In the genomic region with DNA sequence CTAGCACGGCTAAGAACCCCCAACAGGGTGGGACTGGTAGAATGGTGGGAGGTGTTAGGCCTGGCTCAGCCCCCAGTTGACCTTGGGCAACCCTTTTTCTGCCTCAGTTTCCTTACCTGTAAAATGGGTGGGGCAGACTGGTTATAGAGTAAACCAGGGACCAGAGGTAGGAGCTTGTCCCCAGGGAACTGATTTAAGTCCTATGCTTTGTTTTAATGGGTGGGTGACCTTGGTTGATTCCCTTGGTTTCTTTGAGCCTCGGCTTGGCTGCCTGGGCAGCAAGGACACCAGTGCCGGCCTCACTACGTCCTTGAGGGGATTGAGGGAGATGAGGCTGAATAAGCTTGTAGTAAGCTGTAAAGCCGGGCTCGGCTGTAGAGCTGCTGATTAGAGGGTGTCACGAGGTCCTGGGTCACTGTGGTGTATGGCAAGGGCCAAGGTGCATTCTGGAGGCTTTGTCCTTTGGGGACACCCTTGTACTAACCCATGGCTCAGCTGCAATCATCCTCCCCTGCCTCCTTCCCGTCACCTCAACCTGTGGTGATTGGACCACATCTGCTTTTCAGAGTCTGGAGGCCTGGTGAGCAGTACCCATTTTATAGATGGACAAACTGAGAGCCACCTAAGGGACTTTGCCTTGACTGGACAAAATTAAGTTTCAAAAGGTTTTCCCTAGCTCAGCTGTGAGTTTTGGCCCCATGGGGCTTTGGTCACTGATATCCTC, we compare ENCODE assay signal across 1 cellular context.
A peak's percentile ranks its signal among the peaks of the same experiment; 100 is the strongest.
TF ChIP-seq lines count a peak whose summit lies in the region.

No MANE protein-coding gene starts in this region.

TF ChIP-seq in K562, 482 proteins besides CTCF, POLR2A, EP300 and RAD21 (continued from another document and continues in another):
- TF ChIP-seq HMGN3 (IDR thresholded peaks at IDR 0.05; ENCODE audit: borderline replicate concordance, extremely low read depth, insufficient read length, low read depth, low read length) (no peak), SMAD1 (IDR thresholded peaks at IDR 0.05; ENCODE audit: low read depth, low read length, partially characterized antibody) (no peak), NONO (IDR thresholded peaks at IDR 0.05; ENCODE audit: low read depth in 2 of 2, low read length in 1 of 2) (no peak), ARID1B (IDR thresholded peaks at IDR 0.05) (no peak), JUNB (CRISPR knock-in tag; conservative IDR thresholded peaks at IDR 0.05) (no peak), TEAD1 (CRISPR knock-in tag; IDR thresholded peaks at IDR 0.05) (peak in 1 of 2 experiments; percentile 26; a peak in 1 of 4 replicates), E2F3 (CRISPR knock-in tag; IDR thresholded peaks at IDR 0.05) (no peak), ZNF41 (CRISPR knock-in tag; conservative IDR thresholded peaks at IDR 0.05) (no peak), MCM5 (IDR thresholded peaks at IDR 0.05; ENCODE audit: low read depth) (no peak), TBP (optimal IDR thresholded peaks at IDR 0.05; ENCODE audit: low read depth, low read length) (no peak), KLF1 (tag; IDR thresholded peaks at IDR 0.05) (no peak), RBM39 (optimal IDR thresholded peaks at IDR 0.05; ENCODE audit: low read depth, low read length) (no peak), ZNF830 (CRISPR knock-in tag; IDR thresholded peaks at IDR 0.05) (no peak), CCAR2 (IDR thresholded peaks at IDR 0.05; ENCODE audit: low read depth, low read length) (no peak), BRD4 (IDR thresholded peaks at IDR 0.05) (no peak; the same call in 1 of the 2 replicates), SUPT5H (IDR thresholded peaks at IDR 0.05) (no peak), NR1H2 (CRISPR knock-in tag; IDR thresholded peaks at IDR 0.05) (no peak), ZNF551 (CRISPR knock-in tag; IDR thresholded peaks at IDR 0.05) (no peak), ZNF282 (CRISPR knock-in tag; IDR thresholded peaks at IDR 0.05) (no peak), HOXB6 (CRISPR knock-in tag; IDR thresholded peaks at IDR 0.05; ENCODE audit: borderline replicate concordance) (no peak), ZNF124 (CRISPR knock-in tag; IDR thresholded peaks at IDR 0.05) (no peak), TCF7L2 (IDR thresholded peaks at IDR 0.05; ENCODE audit: low read depth, low read length) (no peak), RFX5 (IDR thresholded peaks at IDR 0.05; ENCODE audit: low read depth, low read length) (no peak), ZNF583 (CRISPR knock-in tag; IDR thresholded peaks at IDR 0.05) (no peak), MAFK (IDR thresholded peaks at IDR 0.05; ENCODE audit: low read length) (no peak; the same call in 1 of the 2 replicates), RBFOX2 (IDR thresholded peaks at IDR 0.05; ENCODE audit: low read depth, low read length) (0 out of 2 replicates have a peak, but pooled peaks have one; percentile 37), NFIX (CRISPR knock-in tag; IDR thresholded peaks at IDR 0.05; ENCODE audit: low read depth) (no peak)
- TF ChIP-seq, protein P1, sequence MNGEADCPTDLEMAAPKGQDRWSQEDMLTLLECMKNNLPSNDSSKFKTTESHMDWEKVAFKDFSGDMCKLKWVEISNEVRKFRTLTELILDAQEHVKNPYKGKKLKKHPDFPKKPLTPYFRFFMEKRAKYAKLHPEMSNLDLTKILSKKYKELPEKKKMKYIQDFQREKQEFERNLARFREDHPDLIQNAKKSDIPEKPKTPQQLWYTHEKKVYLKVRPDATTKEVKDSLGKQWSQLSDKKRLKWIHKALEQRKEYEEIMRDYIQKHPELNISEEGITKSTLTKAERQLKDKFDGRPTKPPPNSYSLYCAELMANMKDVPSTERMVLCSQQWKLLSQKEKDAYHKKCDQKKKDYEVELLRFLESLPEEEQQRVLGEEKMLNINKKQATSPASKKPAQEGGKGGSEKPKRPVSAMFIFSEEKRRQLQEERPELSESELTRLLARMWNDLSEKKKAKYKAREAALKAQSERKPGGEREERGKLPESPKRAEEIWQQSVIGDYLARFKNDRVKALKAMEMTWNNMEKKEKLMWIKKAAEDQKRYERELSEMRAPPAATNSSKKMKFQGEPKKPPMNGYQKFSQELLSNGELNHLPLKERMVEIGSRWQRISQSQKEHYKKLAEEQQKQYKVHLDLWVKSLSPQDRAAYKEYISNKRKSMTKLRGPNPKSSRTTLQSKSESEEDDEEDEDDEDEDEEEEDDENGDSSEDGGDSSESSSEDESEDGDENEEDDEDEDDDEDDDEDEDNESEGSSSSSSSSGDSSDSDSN (IDR thresholded peaks at IDR 0.05; ENCODE audit: borderline replicate concordance in 1 of 2, low read depth in 2 of 2, low read length in 2 of 2), result no peak
- TF ChIP-seq, protein P2, sequence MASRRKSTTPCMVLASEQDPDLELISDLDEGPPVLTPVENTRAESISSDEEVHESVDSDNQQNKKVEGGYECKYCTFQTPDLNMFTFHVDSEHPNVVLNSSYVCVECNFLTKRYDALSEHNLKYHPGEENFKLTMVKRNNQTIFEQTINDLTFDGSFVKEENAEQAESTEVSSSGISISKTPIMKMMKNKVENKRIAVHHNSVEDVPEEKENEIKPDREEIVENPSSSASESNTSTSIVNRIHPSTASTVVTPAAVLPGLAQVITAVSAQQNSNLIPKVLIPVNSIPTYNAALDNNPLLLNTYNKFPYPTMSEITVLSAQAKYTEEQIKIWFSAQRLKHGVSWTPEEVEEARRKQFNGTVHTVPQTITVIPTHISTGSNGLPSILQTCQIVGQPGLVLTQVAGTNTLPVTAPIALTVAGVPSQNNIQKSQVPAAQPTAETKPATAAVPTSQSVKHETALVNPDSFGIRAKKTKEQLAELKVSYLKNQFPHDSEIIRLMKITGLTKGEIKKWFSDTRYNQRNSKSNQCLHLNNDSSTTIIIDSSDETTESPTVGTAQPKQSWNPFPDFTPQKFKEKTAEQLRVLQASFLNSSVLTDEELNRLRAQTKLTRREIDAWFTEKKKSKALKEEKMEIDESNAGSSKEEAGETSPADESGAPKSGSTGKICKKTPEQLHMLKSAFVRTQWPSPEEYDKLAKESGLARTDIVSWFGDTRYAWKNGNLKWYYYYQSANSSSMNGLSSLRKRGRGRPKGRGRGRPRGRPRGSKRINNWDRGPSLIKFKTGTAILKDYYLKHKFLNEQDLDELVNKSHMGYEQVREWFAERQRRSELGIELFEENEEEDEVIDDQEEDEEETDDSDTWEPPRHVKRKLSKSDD (conservative IDR thresholded peaks at IDR 0.05; ENCODE audit: low read length), result no peak
- TF ChIP-seq, protein P3, sequence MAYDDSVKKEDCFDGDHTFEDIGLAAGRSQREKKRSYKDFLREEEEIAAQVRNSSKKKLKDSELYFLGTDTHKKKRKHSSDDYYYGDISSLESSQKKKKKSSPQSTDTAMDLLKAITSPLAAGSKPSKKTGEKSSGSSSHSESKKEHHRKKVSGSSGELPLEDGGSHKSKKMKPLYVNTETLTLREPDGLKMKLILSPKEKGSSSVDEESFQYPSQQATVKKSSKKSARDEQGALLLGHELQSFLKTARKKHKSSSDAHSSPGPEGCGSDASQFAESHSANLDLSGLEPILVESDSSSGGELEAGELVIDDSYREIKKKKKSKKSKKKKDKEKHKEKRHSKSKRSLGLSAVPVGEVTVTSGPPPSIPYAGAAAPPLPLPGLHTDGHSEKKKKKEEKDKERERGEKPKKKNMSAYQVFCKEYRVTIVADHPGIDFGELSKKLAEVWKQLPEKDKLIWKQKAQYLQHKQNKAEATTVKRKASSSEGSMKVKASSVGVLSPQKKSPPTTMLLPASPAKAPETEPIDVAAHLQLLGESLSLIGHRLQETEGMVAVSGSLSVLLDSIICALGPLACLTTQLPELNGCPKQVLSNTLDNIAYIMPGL (CRISPR knock-in tag; IDR thresholded peaks at IDR 0.05), result no peak
- TF ChIP-seq, protein P4, sequence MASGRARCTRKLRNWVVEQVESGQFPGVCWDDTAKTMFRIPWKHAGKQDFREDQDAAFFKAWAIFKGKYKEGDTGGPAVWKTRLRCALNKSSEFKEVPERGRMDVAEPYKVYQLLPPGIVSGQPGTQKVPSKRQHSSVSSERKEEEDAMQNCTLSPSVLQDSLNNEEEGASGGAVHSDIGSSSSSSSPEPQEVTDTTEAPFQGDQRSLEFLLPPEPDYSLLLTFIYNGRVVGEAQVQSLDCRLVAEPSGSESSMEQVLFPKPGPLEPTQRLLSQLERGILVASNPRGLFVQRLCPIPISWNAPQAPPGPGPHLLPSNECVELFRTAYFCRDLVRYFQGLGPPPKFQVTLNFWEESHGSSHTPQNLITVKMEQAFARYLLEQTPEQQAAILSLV (tag; IDR thresholded peaks at IDR 0.05), result 0 out of 2 replicates have a peak, but pooled peaks have one; percentile 26
- TF ChIP-seq, protein P5, sequence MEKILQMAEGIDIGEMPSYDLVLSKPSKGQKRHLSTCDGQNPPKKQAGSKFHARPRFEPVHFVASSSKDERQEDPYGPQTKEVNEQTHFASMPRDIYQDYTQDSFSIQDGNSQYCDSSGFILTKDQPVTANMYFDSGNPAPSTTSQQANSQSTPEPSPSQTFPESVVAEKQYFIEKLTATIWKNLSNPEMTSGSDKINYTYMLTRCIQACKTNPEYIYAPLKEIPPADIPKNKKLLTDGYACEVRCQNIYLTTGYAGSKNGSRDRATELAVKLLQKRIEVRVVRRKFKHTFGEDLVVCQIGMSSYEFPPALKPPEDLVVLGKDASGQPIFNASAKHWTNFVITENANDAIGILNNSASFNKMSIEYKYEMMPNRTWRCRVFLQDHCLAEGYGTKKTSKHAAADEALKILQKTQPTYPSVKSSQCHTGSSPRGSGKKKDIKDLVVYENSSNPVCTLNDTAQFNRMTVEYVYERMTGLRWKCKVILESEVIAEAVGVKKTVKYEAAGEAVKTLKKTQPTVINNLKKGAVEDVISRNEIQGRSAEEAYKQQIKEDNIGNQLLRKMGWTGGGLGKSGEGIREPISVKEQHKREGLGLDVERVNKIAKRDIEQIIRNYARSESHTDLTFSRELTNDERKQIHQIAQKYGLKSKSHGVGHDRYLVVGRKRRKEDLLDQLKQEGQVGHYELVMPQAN (IDR thresholded peaks at IDR 0.05; ENCODE audit: borderline replicate concordance), result no peak
- TF ChIP-seq, protein P6, sequence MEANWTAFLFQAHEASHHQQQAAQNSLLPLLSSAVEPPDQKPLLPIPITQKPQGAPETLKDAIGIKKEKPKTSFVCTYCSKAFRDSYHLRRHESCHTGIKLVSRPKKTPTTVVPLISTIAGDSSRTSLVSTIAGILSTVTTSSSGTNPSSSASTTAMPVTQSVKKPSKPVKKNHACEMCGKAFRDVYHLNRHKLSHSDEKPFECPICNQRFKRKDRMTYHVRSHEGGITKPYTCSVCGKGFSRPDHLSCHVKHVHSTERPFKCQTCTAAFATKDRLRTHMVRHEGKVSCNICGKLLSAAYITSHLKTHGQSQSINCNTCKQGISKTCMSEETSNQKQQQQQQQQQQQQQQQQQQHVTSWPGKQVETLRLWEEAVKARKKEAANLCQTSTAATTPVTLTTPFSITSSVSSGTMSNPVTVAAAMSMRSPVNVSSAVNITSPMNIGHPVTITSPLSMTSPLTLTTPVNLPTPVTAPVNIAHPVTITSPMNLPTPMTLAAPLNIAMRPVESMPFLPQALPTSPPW (CRISPR knock-in tag; IDR thresholded peaks at IDR 0.05), result no peak
- TF ChIP-seq, protein P7, sequence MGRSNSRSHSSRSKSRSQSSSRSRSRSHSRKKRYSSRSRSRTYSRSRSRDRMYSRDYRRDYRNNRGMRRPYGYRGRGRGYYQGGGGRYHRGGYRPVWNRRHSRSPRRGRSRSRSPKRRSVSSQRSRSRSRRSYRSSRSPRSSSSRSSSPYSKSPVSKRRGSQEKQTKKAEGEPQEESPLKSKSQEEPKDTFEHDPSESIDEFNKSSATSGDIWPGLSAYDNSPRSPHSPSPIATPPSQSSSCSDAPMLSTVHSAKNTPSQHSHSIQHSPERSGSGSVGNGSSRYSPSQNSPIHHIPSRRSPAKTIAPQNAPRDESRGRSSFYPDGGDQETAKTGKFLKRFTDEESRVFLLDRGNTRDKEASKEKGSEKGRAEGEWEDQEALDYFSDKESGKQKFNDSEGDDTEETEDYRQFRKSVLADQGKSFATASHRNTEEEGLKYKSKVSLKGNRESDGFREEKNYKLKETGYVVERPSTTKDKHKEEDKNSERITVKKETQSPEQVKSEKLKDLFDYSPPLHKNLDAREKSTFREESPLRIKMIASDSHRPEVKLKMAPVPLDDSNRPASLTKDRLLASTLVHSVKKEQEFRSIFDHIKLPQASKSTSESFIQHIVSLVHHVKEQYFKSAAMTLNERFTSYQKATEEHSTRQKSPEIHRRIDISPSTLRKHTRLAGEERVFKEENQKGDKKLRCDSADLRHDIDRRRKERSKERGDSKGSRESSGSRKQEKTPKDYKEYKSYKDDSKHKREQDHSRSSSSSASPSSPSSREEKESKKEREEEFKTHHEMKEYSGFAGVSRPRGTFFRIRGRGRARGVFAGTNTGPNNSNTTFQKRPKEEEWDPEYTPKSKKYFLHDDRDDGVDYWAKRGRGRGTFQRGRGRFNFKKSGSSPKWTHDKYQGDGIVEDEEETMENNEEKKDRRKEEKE (IDR thresholded peaks at IDR 0.05; ENCODE audit: borderline replicate concordance in 1 of 2, control insufficient read depth in 1 of 2, low read depth in 2 of 2, low read length in 1 of 2), result no peak
- TF ChIP-seq, protein P8, sequence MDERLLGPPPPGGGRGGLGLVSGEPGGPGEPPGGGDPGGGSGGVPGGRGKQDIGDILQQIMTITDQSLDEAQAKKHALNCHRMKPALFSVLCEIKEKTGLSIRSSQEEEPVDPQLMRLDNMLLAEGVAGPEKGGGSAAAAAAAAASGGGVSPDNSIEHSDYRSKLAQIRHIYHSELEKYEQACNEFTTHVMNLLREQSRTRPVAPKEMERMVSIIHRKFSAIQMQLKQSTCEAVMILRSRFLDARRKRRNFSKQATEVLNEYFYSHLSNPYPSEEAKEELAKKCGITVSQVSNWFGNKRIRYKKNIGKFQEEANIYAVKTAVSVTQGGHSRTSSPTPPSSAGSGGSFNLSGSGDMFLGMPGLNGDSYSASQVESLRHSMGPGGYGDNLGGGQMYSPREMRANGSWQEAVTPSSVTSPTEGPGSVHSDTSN (CRISPR knock-in tag; IDR thresholded peaks at IDR 0.05; ENCODE audit: low read depth), result no peak
- TF ChIP-seq, protein P8 (tag; conservative IDR thresholded peaks at IDR 0.05; ENCODE audit: low read depth), result no peak
- TF ChIP-seq, protein P9, sequence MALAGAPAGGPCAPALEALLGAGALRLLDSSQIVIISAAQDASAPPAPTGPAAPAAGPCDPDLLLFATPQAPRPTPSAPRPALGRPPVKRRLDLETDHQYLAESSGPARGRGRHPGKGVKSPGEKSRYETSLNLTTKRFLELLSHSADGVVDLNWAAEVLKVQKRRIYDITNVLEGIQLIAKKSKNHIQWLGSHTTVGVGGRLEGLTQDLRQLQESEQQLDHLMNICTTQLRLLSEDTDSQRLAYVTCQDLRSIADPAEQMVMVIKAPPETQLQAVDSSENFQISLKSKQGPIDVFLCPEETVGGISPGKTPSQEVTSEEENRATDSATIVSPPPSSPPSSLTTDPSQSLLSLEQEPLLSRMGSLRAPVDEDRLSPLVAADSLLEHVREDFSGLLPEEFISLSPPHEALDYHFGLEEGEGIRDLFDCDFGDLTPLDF (CRISPR knock-in tag; IDR thresholded peaks at IDR 0.05), result 0 out of 2 replicates have a peak, but pooled peaks have one; percentile 29
